ENCODE assay signal across 22 cellular contexts in the genomic region with DNA sequence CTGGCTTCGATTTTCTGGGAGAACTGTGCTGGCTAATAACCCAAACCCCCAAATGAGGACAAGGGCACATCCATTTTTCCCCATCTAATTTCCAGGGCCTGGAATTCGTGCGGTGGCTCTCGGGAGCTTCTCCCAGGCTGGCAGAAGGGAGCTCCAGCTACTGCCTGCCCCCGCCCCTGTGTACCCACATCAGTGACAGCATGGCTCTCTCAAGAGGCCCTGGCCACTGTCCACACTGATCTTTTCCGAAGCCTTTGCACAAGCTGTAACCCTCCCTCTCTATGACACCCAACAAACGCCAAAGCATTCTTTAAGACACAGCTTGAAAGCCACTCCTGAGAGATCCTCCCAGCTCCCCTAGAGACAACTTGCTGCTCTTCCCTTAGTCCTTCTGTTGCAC.
"Had no signal": no experiment of that assay in that cellular context is flagged by ENCODE, and none has a peak within 500 bp of the region (broad histone marks: within the 10 kb centered on the region; RNA-seq: fewer than 3 reads in every experiment).

No MANE protein-coding gene starts in this region.

- H3K9me3 Mint-ChIP-seq: activated CD8-positive, alpha-beta T cell treated with anti-CD3 and anti-CD28 coated beads for 36 hours; activated naive CD4-positive, alpha-beta T cell treated with anti-CD3 and anti-CD28 coated beads, Interleukin-2, amount 10 ng/mL, durations not matched to agents 7 days and 5 days; activated naive CD8-positive, alpha-beta T cell treated with anti-CD3 and anti-CD28 coated beads for 36 hours; activated T-cell treated with anti-CD3 and anti-CD28 coated beads, Interleukin-2, amount 50 U/mL, for 72 hours; activated T-helper 2 cell treated with anti-CD3 and anti-CD28 coated beads, Interferon-gamma antibody, Interleukin-2, Interleukin-4, amounts not matched to agents 10 μg/mL and 5 μg/mL and 100 μg/mL, durations not matched to agents 14 hours and 24 hours and 36 hours had no signal

- H3K27ac ChIP-seq: SJCRH30 had no signal

- H3K4me3 ChIP-seq: K562, SJCRH30 had no signal

- H3K9me3 ChIP-seq: SJCRH30 had no signal

- H3K36me3 Mint-ChIP-seq: activated naive CD8-positive, alpha-beta T cell treated with anti-CD3 and anti-CD28 coated beads for 36 hours had no signal

- DNase-seq: activated CD4-positive, alpha-beta T cell treated with anti-CD3 and anti-CD28 coated beads for 36 hours; activated CD8-positive, alpha-beta memory T cell treated with anti-CD3 and anti-CD28 coated beads, Interleukin-2, amount 50 U/mL, for 4 hours; activated CD8-positive, alpha-beta T cell treated with anti-CD3 and anti-CD28 coated beads for 36 hours; activated gamma-delta T cell treated with Interleukin-2 at 50 U/mL for 16 hours; activated naive CD4-positive, alpha-beta T cell treated with anti-CD3 and anti-CD28 coated beads, Interleukin-2, amount 10 ng/mL, durations not matched to agents 7 days and 5 days; activated naive CD8-positive, alpha-beta T cell treated with anti-CD3 and anti-CD28 coated beads for 36 hours; activated T-cell treated with anti-CD3 and anti-CD28 coated beads, Interleukin-2, amount 50 U/mL, for 72 hours; Kasumi-1; NCI-H1048; NCI-H1930; NCI-H2171; NCI-H2227 treated with DMSO at 0.1 percent for 48 hours; NCI-H446 treated with DMSO at 0.1 percent for 48 hours; NCI-H524 treated with DMSO at 0.1 percent for 48 hours; NCI-H748 treated with DMSO at 0.1 percent for 48 hours; SJCRH30; T-helper 17 cell; T-helper 9 cell had no signal

- ATAC-seq: activated CD4-positive, alpha-beta T cell treated with anti-CD3 and anti-CD28 coated beads for 36 hours; activated CD8-positive, alpha-beta T cell treated with anti-CD3 and anti-CD28 coated beads for 36 hours; activated T-cell treated with anti-CD3 and anti-CD28 coated beads, Interleukin-2, amount 50 U/mL, for 72 hours; K562; Right ventricle myocardium inferior; SK-N-SH treated with all-trans-retinoic acid at 6 μM for 48 hours; T-helper 17 cell had no signal

- H3K4me1 ChIP-seq: SJCRH30 had no signal

- H3K27me3 ChIP-seq: SJCRH30 had no signal

- H3K27ac Mint-ChIP-seq: activated CD4-positive, alpha-beta T cell treated with anti-CD3 and anti-CD28 coated beads for 36 hours; activated CD8-positive, alpha-beta T cell treated with anti-CD3 and anti-CD28 coated beads for 36 hours; activated naive CD4-positive, alpha-beta T cell treated with anti-CD3 and anti-CD28 coated beads, Interleukin-2, amount 10 ng/mL, durations not matched to agents 7 days and 5 days; activated naive CD8-positive, alpha-beta T cell treated with anti-CD3 and anti-CD28 coated beads for 36 hours; activated T-cell treated with anti-CD3 and anti-CD28 coated beads, Interleukin-2, amount 50 U/mL, for 72 hours; activated T-helper 2 cell treated with anti-CD3 and anti-CD28 coated beads, Interferon-gamma antibody, Interleukin-2, Interleukin-4, amounts not matched to agents 10 μg/mL and 5 μg/mL and 100 μg/mL, durations not matched to agents 14 hours and 24 hours and 36 hours; T-helper 17 cell had no signal

- H3K4me3 Mint-ChIP-seq: activated CD4-positive, alpha-beta T cell treated with anti-CD3 and anti-CD28 coated beads for 36 hours; activated CD8-positive, alpha-beta T cell treated with anti-CD3 and anti-CD28 coated beads for 36 hours; activated naive CD4-positive, alpha-beta T cell treated with anti-CD3 and anti-CD28 coated beads, Interleukin-2, amount 10 ng/mL, durations not matched to agents 7 days and 5 days; activated naive CD8-positive, alpha-beta T cell treated with anti-CD3 and anti-CD28 coated beads for 36 hours; activated T-cell treated with anti-CD3 and anti-CD28 coated beads, Interleukin-2, amount 50 U/mL, for 72 hours; T-helper 17 cell had no signal

- H3K36me3 ChIP-seq: SJCRH30 had no signal
